ENCODE assay signal across 8 cellular contexts in genomic region chr4:86593726-86594558, GRCh38. TPM values are rescaled to one million over a fixed set of nuclear protein-coding genes. Genes with fewer than 3 reads are reported as not detected.
DNase-seq lines count a peak whose midpoint lies in the region; ATAC-seq and TF ChIP-seq lines count a peak whose summit lies in the region.

Gene PTPN13 (plus strand): TSS chr4:86594315. CDS start chr4:86635257, 40,942 bp downstream.

- H3K36me3 Mint-ChIP-seq in activated naive CD4-positive, alpha-beta T cell treated with anti-CD3 and anti-CD28 coated beads, Interleukin-2, amount 50 U/mL, for 72 hours: peaks cover 0 to 5% of the 10 kb centered on the region in 2 donors
- no peaks in the 10 kb centered on the region for H3K36me3 Mint-ChIP-seq in glutamatergic neuron (ENCODE audit: unreplicated experiment)

- H3K27me3 ChIP-seq in DND-41 (ENCODE audit: insufficient read depth, low read length, poor library complexity): peaks cover 21% of the 10 kb centered on the region
- H3K27me3 ChIP-seq in GM23248 (replicated peaks; ENCODE audit: insufficient read depth): no peaks in the 10 kb centered on the region
- H3K27me3 ChIP-seq in thoracic aorta (replicated peaks; ENCODE audit: insufficient read depth): no peaks in the 10 kb centered on the region

- H3K4me1 ChIP-seq in DND-41 (ENCODE audit: insufficient read depth, low read length) (no peaks in the 10 kb centered on the region), GM23248 (ENCODE audit: insufficient read depth) (peaks cover 34% of the 10 kb centered on the region), thoracic aorta (ENCODE audit: control insufficient read depth in 1 of 2, low read depth in 2 of 2) (peaks cover 5 to 29% of the 10 kb centered on the region in 2 donors)

- no peaks in the 10 kb centered on the region for H3K9me3 Mint-ChIP-seq in activated naive CD4-positive, alpha-beta T cell treated with anti-CD3 and anti-CD28 coated beads, Interleukin-2, amount 50 U/mL, for 72 hours
- peaks cover 5% of the 10 kb centered on the region for H3K9me3 Mint-ChIP-seq in glutamatergic neuron (ENCODE audit: unreplicated experiment)

- H3K9me3 ChIP-seq in DND-41 (ENCODE audit: insufficient read depth, low read length, severe bottlenecking) (no peaks in the 10 kb centered on the region), GM23248 (ENCODE audit: low read depth) (no peaks in the 10 kb centered on the region), thoracic aorta (no peaks in the 10 kb centered on the region)

- ATAC-seq in DND-41 (ENCODE audit: insufficient read depth, low read depth) (no peak), thoracic aorta (ENCODE audit: insufficient number of reproducible peaks, low FRiP score, low read depth) (peak; percentile 97)
- peak; percentile 90 to 92 for ATAC-seq in activated naive CD4-positive, alpha-beta T cell treated with anti-CD3 and anti-CD28 coated beads, Interleukin-2, amount 50 U/mL, for 72 hours

- H3K4me3 ChIP-seq in DND-41 (ENCODE audit: low read depth in 1 of 2, low read length in 2 of 2): no peak within 1 kb of the TSS
- peak within 1 kb of the TSS; percentile 98 for H3K4me3 ChIP-seq in GM23248
- H3K4me3 ChIP-seq in thoracic aorta: peak within 1 kb of the TSS; percentile 79

- H3K36me3 ChIP-seq in DND-41 (ENCODE audit: insufficient read depth, low read length): no peaks in the 10 kb centered on the region
- no peaks in the 10 kb centered on the region for H3K36me3 ChIP-seq in GM23248 (ENCODE audit: low read depth)
- H3K36me3 ChIP-seq in thoracic aorta: no peaks in the 10 kb centered on the region

- DNase-seq in DND-41: no peak
- DNase-seq in GM23248: peak; percentile 99
- peak; percentile 41 for DNase-seq in LHCN-M2 (ENCODE audit: low read depth)
- peak; percentile 98 for DNase-seq in SK-MEL-5 (ENCODE audit: low read depth, low spot score)
- peak; percentile 28 to 59 for DNase-seq in activated naive CD4-positive, alpha-beta T cell treated with anti-CD3 and anti-CD28 coated beads, Interleukin-2, amount 50 U/mL, for 72 hours (ENCODE audit: low spot score in 2 of 2)
- DNase-seq in glutamatergic neuron: peak; percentile 97
- peak; percentile 83 to 100 (median 99) for DNase-seq in nucleus accumbens (lab: John Stamatoyannopoulos, UW)
- DNase-seq in thoracic aorta (ENCODE audit: low spot score): peak; percentile 91

- no peaks in the 10 kb centered on the region for H3K9me2 ChIP-seq in GM23248 (ENCODE audit: insufficient read depth)

- no peak within 1 kb of the TSS for H3K4me2 ChIP-seq in DND-41 (ENCODE audit: insufficient read depth, low read length)
- H3K4me2 ChIP-seq in GM23248 (ENCODE audit: unreplicated experiment): peak within 1 kb of the TSS; percentile 97

- TF ChIP-seq CTCF in DND-41 (IDR thresholded peaks at IDR 0.05; ENCODE audit: borderline replicate concordance, extremely low read depth, low read length, poor library complexity, severe bottlenecking) (no peak), glutamatergic neuron (IDR thresholded peaks at IDR 0.05; ENCODE audit: partially characterized antibody, unreplicated experiment) (no peak), thoracic aorta (IDR thresholded peaks at IDR 0.05) (no peak)

- WGBS in GM23248 (ENCODE audit: low coverage in 1 of 2, low lambda C conversion rate in 2 of 2, missing lambda C conversion rate in 2 of 2), 2 experiments: 1 to 5% methylated on average over 40 to 46 of the region's 59 CpGs

- H3K9ac ChIP-seq in DND-41 (ENCODE audit: low read depth, low read length) (no peak within 1 kb of the TSS), GM23248 (peak within 1 kb of the TSS; percentile 96)

- H3K79me2 ChIP-seq in DND-41 (ENCODE audit: insufficient read depth, low read length) (no peaks in the 10 kb centered on the region), GM23248 (ENCODE audit: insufficient read depth) (peaks cover 33% of the 10 kb centered on the region)

- H3K4me3 Mint-ChIP-seq in glutamatergic neuron (ENCODE audit: unreplicated experiment): peak within 1 kb of the TSS; percentile 92

- peaks cover 4% of the 10 kb centered on the region for H3K27me3 Mint-ChIP-seq in glutamatergic neuron (ENCODE audit: unreplicated experiment)

- no peak within 1 kb of the TSS for H3K27ac ChIP-seq in DND-41 (ENCODE audit: low read length)
- peak within 1 kb of the TSS; percentile 96 for H3K27ac ChIP-seq in GM23248
- H3K27ac ChIP-seq in thoracic aorta: peak within 1 kb of the TSS; percentile 67 to 90

- H4K20me1 ChIP-seq in DND-41 (ENCODE audit: insufficient read depth, low read length) (no peaks in the 10 kb centered on the region), GM23248 (ENCODE audit: insufficient read depth) (no peaks in the 10 kb centered on the region)

- in situ Hi-C loops in GM23248 (cut with MboI) (no loop called here), SK-MEL-5 (cut with HindIII; ENCODE audit: low pct_unique_long_range_greater_than_20kb, low sequenced_read_pairs) (no loop called here)

- peak within 1 kb of the TSS; percentile 26; the same call in 1 of the 2 replicates for H2AFZ ChIP-seq in DND-41 (ENCODE audit: low read depth, low read length)
- H2AFZ ChIP-seq in GM23248: peak within 1 kb of the TSS; percentile 96

- H3K27ac Mint-ChIP-seq in activated naive CD4-positive, alpha-beta T cell treated with anti-CD3 and anti-CD28 coated beads, Interleukin-2, amount 50 U/mL, for 72 hours: no peak within 1 kb of the TSS
- peak within 1 kb of the TSS; percentile 93 for H3K27ac Mint-ChIP-seq in glutamatergic neuron (ENCODE audit: unreplicated experiment)

- H3K4me1 Mint-ChIP-seq in glutamatergic neuron (ENCODE audit: low read depth, unreplicated experiment): peaks cover 11% of the 10 kb centered on the region

- H3F3A ChIP-seq in GM23248 (ENCODE audit: insufficient read depth): peaks cover 30% of the 10 kb centered on the region

RNA-seq across cellular contexts. Expression of gene PTPN13, which starts in this region (rescaled TPM):
- 42.7 and 43.2 TPM in 2 replicates for total RNA-seq in GM23248 (2014; rRNA removed; shearing (Covaris generic))
- 11.6 and 13.0 TPM in 2 replicates for polyA plus RNA-seq in GM23248 (2016; fragmentation: Nextera tagmentation; extraction: Ambion mirVana)
- not detected in 2 replicates for total RNA-seq in LHCN-M2 (2014; rRNA removed)
- polyA plus RNA-seq in LHCN-M2 (2012): not detected
- total RNA-seq in SK-MEL-5 (2014; rRNA removed; shearing (Covaris generic)): 47.9 and 54.6 TPM in 2 replicates
- polyA plus RNA-seq in SK-MEL-5 (2015; cell fraction: cytosol; rRNA removed): 22.4 and 33.9 TPM in 2 replicates
- polyA plus RNA-seq in SK-MEL-5 (2015; cell fraction: nucleus; rRNA removed): 20.4 and 25.7 TPM in 2 replicates
- total RNA-seq in activated naive CD4-positive, alpha-beta T cell treated with anti-CD3 and anti-CD28 coated beads, Interleukin-2, amount 50 U/mL, for 72 hours: under 1 TPM; 0.36 to 0.39 TPM
- 44.1 TPM for total RNA-seq in glutamatergic neuron (ENCODE audit: unreplicated experiment)
- 10 to 100 TPM; 18.6 to 36.4 TPM for total RNA-seq in thoracic aorta

Comparison
In these comparisons a context has a peak if more than half of its experiments do, and no peak if none do; other contexts are left out.
1. RNA of gene PTPN13 (total RNA-seq): 47.9 to 54.6 TPM in SK-MEL-5, 44.1 TPM in glutamatergic neuron (single experiment), 42.7 to 43.2 TPM in GM23248 and 18.6 to 36.4 TPM in thoracic aorta; 0.36 to 0.39 TPM in activated naive CD4-positive, alpha-beta T cell treated with anti-CD3 and anti-CD28 coated beads, Interleukin-2, amount 50 U/mL, for 72 hours and not detected in LHCN-M2; every median in the first group is over 10 times any median in the second.
2. Peak in DNase-seq in LHCN-M2; RNA of the gene not detected or under 1 TPM.
3. Peak in DNase-seq and ATAC-seq in activated naive CD4-positive, alpha-beta T cell treated with anti-CD3 and anti-CD28 coated beads, Interleukin-2, amount 50 U/mL, for 72 hours; RNA of the gene not detected or under 1 TPM.
4. H3K4me3 ChIP-seq: peak in GM23248 (single experiment) and thoracic aorta (single experiment); none in DND-41 (0 of 2).